1 cellular context compared by ENCODE assay signal in genomic region chr16:67930191-67930590, GRCh38.
TF ChIP-seq lines count a peak whose summit lies in the region.

No MANE protein-coding gene starts in this region.

TF ChIP-seq in HepG2, 621 proteins besides CTCF, POLR2A, EP300 and RAD21:
- TF ChIP-seq AGO2 (optimal IDR thresholded peaks at IDR 0.05; ENCODE audit: low read depth, low read length) (peak; percentile 76), ZNF678 (CRISPR knock-in tag; IDR thresholded peaks at IDR 0.05) (no peak), RBFOX2 (IDR thresholded peaks at IDR 0.05; ENCODE audit: low read depth, low read length) (0 out of 2 replicates have a peak, but pooled peaks have one; percentile 4)
